In genomic region chr6:151075943-151076555, GRCh38 we compare ENCODE assay signal across 17 cellular contexts.
"Had no signal": no experiment of that assay in that cellular context is flagged by ENCODE, and none has a peak within 500 bp of the region (broad histone marks: within the 10 kb centered on the region; RNA-seq: fewer than 3 reads in every experiment).

No MANE protein-coding gene starts in this region.

- H3K27me3 ChIP-seq: adrenal gland had no signal

- H3K27ac Mint-ChIP-seq: activated naive CD4-positive, alpha-beta T cell treated with anti-CD3 and anti-CD28 coated beads, Interleukin-2, amount 50 U/mL, for 24 hours; activated T-cell treated with anti-CD3 and anti-CD28 coated beads, Interleukin-2, amount 50 U/mL, for 72 hours; mesothelial cell of epicardium; nephron progenitor cell; T-helper 1 cell treated with Interleukin-12 subunit alpha and Interleukin-12 subunit beta and Interleukin-4 antibody, amounts not matched to agents 30 μg/mL and 1 μg/mL, for 36 hours had no signal

- H3K27ac ChIP-seq: adrenal gland had no signal

- H3K27me3 Mint-ChIP-seq: activated naive CD4-positive, alpha-beta T cell treated with anti-CD3 and anti-CD28 coated beads, Interleukin-2, amount 50 U/mL, for 24 hours had no signal

- H3K4me1 Mint-ChIP-seq: activated naive CD4-positive, alpha-beta T cell treated with anti-CD3 and anti-CD28 coated beads, Interleukin-2, amount 50 U/mL, for 24 hours had no signal

- H3K4me2 ChIP-seq: smooth muscle cell had no signal

- H3K4me3 Mint-ChIP-seq: activated naive CD4-positive, alpha-beta T cell treated with anti-CD3 and anti-CD28 coated beads, Interleukin-2, amount 50 U/mL, for 24 hours; activated T-cell treated with anti-CD3 and anti-CD28 coated beads, Interleukin-2, amount 50 U/mL, for 72 hours; mesothelial cell of epicardium; nephron progenitor cell; T-helper 1 cell treated with Interleukin-12 subunit alpha and Interleukin-12 subunit beta and Interleukin-4 antibody, amounts not matched to agents 30 μg/mL and 1 μg/mL, for 36 hours had no signal

- H3K36me3 ChIP-seq: adrenal gland had no signal

- ATAC-seq: activated CD4-positive, CD25-positive, alpha-beta regulatory T cell treated with anti-CD3 and anti-CD28 coated beads, Interleukin-2, amount 50 U/mL, for 24 hours; activated T-cell treated with anti-CD3 and anti-CD28 coated beads, Interleukin-2, amount 50 U/mL, for 72 hours; left lobe of liver; right cardiac atrium had no signal

- H3K9me3 ChIP-seq: adrenal gland had no signal

- FAIRE-seq: kidney had no signal

- H3K4me3 ChIP-seq: adrenal gland, lung, smooth muscle cell had no signal

- H3K9me3 Mint-ChIP-seq: T-helper 1 cell treated with Interleukin-12 subunit alpha and Interleukin-12 subunit beta and Interleukin-4 antibody, amounts not matched to agents 30 μg/mL and 1 μg/mL, for 36 hours had no signal

- DNase-seq: activated CD4-positive, alpha-beta T cell treated with anti-CD3 and anti-CD28 coated beads, Interleukin-2, amount 50 U/mL, for 1 hour; activated effector memory CD4-positive, alpha-beta T cell treated with anti-CD3 and anti-CD28 coated beads, Interleukin-2, amount 50 U/mL, for 16 hours; activated T-cell treated with anti-CD3 and anti-CD28 coated beads, Interleukin-2, amount 50 U/mL, for 72 hours; kidney; nephron progenitor cell; nucleus accumbens; posterior cingulate gyrus; right cardiac atrium; stimulated activated naive CD4-positive, alpha-beta T cell had no signal
